ENCODE assay signal across 2 cellular contexts in the genomic region with DNA sequence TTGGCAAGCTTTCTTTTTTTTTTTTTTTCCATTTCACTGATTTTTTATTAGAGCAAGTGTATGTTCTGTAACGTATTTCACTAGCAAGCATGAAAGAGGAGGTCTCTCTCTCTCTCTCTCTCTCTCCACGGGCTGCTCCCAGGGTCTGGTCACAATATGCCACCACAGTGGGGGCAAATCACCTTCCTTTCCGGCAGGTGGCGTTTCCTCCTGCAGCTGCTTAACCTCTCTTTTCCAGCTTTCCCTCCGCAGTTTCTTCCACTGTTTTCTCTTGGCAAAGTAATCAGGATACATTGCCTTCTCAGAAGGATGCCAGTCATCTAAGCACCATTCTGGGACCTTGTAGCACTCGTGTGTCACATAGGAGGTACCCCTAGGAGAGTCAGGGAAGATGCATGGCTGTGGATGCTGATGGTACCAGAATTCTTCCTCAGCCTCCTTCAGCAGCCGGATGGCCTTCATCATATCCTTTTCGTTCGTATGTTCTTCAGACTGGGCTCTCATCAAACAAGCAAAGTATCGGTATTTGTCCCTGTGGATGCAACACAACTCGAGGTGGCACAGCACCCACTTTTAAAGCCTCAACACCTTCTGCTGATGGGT.
TF ChIP-seq lines count a peak whose summit lies in the region.

No MANE protein-coding gene starts in this region.

TF ChIP-seq in IMR-90, 13 proteins besides CTCF, POLR2A, EP300 and RAD21 (continued from another document):
- TF ChIP-seq, protein P1, sequence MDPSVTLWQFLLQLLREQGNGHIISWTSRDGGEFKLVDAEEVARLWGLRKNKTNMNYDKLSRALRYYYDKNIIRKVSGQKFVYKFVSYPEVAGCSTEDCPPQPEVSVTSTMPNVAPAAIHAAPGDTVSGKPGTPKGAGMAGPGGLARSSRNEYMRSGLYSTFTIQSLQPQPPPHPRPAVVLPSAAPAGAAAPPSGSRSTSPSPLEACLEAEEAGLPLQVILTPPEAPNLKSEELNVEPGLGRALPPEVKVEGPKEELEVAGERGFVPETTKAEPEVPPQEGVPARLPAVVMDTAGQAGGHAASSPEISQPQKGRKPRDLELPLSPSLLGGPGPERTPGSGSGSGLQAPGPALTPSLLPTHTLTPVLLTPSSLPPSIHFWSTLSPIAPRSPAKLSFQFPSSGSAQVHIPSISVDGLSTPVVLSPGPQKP (IDR thresholded peaks at IDR 0.05; ENCODE audit: borderline replicate concordance, low read depth, low read length), result no peak
- no peak for TF ChIP-seq BHLHE40 (IDR thresholded peaks at IDR 0.05; ENCODE audit: low read depth, low read length)
- TF ChIP-seq MAFK (IDR thresholded peaks at IDR 0.05; ENCODE audit: low read depth, low read length), result no peak
- no peak for TF ChIP-seq FOS (IDR thresholded peaks at IDR 0.05; ENCODE audit: low read depth, low read length)
- TF ChIP-seq MXI1 (IDR thresholded peaks at IDR 0.05; ENCODE audit: borderline replicate concordance, low read depth, low read length), result no peak
- TF ChIP-seq MAZ (IDR thresholded peaks at IDR 0.05; ENCODE audit: borderline replicate concordance, low read depth, low read length), result no peak
- no peak for TF ChIP-seq RCOR1 (IDR thresholded peaks at IDR 0.05; ENCODE audit: insufficient replicate concordance, low read length)
- TF ChIP-seq, protein P2, sequence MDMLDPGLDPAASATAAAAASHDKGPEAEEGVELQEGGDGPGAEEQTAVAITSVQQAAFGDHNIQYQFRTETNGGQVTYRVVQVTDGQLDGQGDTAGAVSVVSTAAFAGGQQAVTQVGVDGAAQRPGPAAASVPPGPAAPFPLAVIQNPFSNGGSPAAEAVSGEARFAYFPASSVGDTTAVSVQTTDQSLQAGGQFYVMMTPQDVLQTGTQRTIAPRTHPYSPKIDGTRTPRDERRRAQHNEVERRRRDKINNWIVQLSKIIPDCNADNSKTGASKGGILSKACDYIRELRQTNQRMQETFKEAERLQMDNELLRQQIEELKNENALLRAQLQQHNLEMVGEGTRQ (IDR thresholded peaks at IDR 0.05; ENCODE audit: low read depth, low read length), result no peak
- no peak for TF ChIP-seq NFE2L2 (IDR thresholded peaks at IDR 0.05; ENCODE audit: low read depth, low read length)
- TF ChIP-seq RFX5 (IDR thresholded peaks at IDR 0.05; ENCODE audit: low read depth, low read length), result no peak

TF ChIP-seq in HepG2, 621 proteins besides CTCF, POLR2A, EP300 and RAD21 (continued from another document):
- TF ChIP-seq, protein P3, sequence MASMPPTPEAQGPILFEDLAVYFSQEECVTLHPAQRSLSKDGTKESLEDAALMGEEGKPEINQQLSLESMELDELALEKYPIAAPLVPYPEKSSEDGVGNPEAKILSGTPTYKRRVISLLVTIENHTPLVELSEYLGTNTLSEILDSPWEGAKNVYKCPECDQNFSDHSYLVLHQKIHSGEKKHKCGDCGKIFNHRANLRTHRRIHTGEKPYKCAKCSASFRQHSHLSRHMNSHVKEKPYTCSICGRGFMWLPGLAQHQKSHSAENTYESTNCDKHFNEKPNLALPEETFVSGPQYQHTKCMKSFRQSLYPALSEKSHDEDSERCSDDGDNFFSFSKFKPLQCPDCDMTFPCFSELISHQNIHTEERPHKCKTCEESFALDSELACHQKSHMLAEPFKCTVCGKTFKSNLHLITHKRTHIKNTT (CRISPR knock-in tag; IDR thresholded peaks at IDR 0.05), result no peak
- TF ChIP-seq ZNF570 (CRISPR knock-in tag; IDR thresholded peaks at IDR 0.05; ENCODE audit: borderline replicate concordance), result no peak
- no peak for TF ChIP-seq RCOR2 (CRISPR knock-in tag; IDR thresholded peaks at IDR 0.05)
- TF ChIP-seq ZNF235 (CRISPR knock-in tag; IDR thresholded peaks at IDR 0.05; ENCODE audit: borderline replicate concordance), result no peak
- TF ChIP-seq, protein P4, sequence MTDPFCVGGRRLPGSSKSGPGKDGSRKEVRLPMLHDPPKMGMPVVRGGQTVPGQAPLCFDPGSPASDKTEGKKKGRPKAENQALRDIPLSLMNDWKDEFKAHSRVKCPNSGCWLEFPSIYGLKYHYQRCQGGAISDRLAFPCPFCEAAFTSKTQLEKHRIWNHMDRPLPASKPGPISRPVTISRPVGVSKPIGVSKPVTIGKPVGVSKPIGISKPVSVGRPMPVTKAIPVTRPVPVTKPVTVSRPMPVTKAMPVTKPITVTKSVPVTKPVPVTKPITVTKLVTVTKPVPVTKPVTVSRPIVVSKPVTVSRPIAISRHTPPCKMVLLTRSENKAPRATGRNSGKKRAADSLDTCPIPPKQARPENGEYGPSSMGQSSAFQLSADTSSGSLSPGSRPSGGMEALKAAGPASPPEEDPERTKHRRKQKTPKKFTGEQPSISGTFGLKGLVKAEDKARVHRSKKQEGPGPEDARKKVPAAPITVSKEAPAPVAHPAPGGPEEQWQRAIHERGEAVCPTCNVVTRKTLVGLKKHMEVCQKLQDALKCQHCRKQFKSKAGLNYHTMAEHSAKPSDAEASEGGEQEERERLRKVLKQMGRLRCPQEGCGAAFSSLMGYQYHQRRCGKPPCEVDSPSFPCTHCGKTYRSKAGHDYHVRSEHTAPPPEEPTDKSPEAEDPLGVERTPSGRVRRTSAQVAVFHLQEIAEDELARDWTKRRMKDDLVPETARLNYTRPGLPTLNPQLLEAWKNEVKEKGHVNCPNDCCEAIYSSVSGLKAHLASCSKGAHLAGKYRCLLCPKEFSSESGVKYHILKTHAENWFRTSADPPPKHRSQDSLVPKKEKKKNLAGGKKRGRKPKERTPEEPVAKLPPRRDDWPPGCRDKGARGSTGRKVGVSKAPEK (CRISPR knock-in tag; IDR thresholded peaks at IDR 0.05; ENCODE audit: borderline replicate concordance), result no peak
- TF ChIP-seq DMAP1 (CRISPR knock-in tag; IDR thresholded peaks at IDR 0.05), result no peak
- TF ChIP-seq SP1 (IDR thresholded peaks at IDR 0.05), result no peak
- no peak for TF ChIP-seq SP1 (CRISPR knock-in tag; IDR thresholded peaks at IDR 0.05)
- no peak for TF ChIP-seq ZSCAN29 (CRISPR knock-in tag; conservative IDR thresholded peaks at IDR 0.05)
- no peak for TF ChIP-seq ZNF552 (CRISPR knock-in tag; IDR thresholded peaks at IDR 0.05; ENCODE audit: borderline replicate concordance)
- no peak for TF ChIP-seq MAFK (conservative IDR thresholded peaks at IDR 0.05 in 1 of 2, IDR thresholded peaks at IDR 0.05 in 1 of 2; ENCODE audit: low read length in 2 of 2)
